ENCODE assay signal across 8 cellular contexts in genomic region chr18:23238152-23238531, GRCh38.
DNase-seq lines count a peak whose midpoint lies in the region; ATAC-seq, FAIRE-seq and TF ChIP-seq lines count a peak whose summit lies in the region.

No MANE protein-coding gene starts in this region.

- H3K27ac Mint-ChIP-seq in activated CD8-positive, alpha-beta memory T cell treated with anti-CD3 and anti-CD28 coated beads, Interleukin-2, amount 10 ng/mL, durations not matched to agents 7 days and 5 days, result peak overlapping the region; percentile 79
- H3K27ac Mint-ChIP-seq in central memory CD8-positive, alpha-beta T cell (ENCODE audit: low read depth), result peak overlapping the region; percentile 25
- peak overlapping the region; percentile 31 for H3K27ac Mint-ChIP-seq in mesothelial cell of epicardium

- peaks cover 39% of the 10 kb centered on the region for H3K4me1 Mint-ChIP-seq in activated CD8-positive, alpha-beta memory T cell treated with anti-CD3 and anti-CD28 coated beads, Interleukin-2, amount 10 ng/mL, durations not matched to agents 7 days and 5 days
- no peaks in the 10 kb centered on the region for H3K4me1 Mint-ChIP-seq in central memory CD8-positive, alpha-beta T cell
- H3K4me1 Mint-ChIP-seq in mesothelial cell of epicardium, result peaks cover 14% of the 10 kb centered on the region

- H3K9me3 Mint-ChIP-seq in activated CD8-positive, alpha-beta memory T cell treated with anti-CD3 and anti-CD28 coated beads, Interleukin-2, amount 10 ng/mL, durations not matched to agents 7 days and 5 days (ENCODE audit: low read depth), result no peaks in the 10 kb centered on the region
- no peaks in the 10 kb centered on the region for H3K9me3 Mint-ChIP-seq in central memory CD8-positive, alpha-beta T cell
- no peaks in the 10 kb centered on the region for H3K9me3 Mint-ChIP-seq in mesothelial cell of epicardium

- no peaks in the 10 kb centered on the region for H3K27me3 Mint-ChIP-seq in activated CD8-positive, alpha-beta memory T cell treated with anti-CD3 and anti-CD28 coated beads, Interleukin-2, amount 10 ng/mL, durations not matched to agents 7 days and 5 days
- no peaks in the 10 kb centered on the region for H3K27me3 Mint-ChIP-seq in central memory CD8-positive, alpha-beta T cell
- H3K27me3 Mint-ChIP-seq in mesothelial cell of epicardium (ENCODE audit: low read depth), result no peaks in the 10 kb centered on the region

- no peak for DNase-seq in activated CD8-positive, alpha-beta memory T cell treated with anti-CD3 and anti-CD28 coated beads, Interleukin-2, amount 10 ng/mL, durations not matched to agents 7 days and 5 days
- no peak for DNase-seq in activated CD8-positive, alpha-beta memory T cell treated with anti-CD3 and anti-CD28 coated beads, Interleukin-2, amount 50 U/mL, for 48 hours
- DNase-seq in central memory CD8-positive, alpha-beta T cell (ENCODE audit: low spot score in 2 of 2), result no peak
- DNase-seq in mesothelial cell of epicardium (ENCODE audit: low spot score in 2 of 2, unreplicated experiment in 2 of 2) (no peak), upper lobe of right lung (no peak), NCI-H1092 (lab: John Stamatoyannopoulos, UW) (no peak), A673 (ENCODE audit: low spot score) (no peak), GM12892 (ENCODE audit: insufficient read length) (no peak)

- H3K27me3 ChIP-seq in upper lobe of right lung, result no peaks in the 10 kb centered on the region
- no peaks in the 10 kb centered on the region for H3K27me3 ChIP-seq in A673 (replicated peaks; ENCODE audit: insufficient read depth, low read depth, low read length, poor library complexity)

- peaks cover 10% of the 10 kb centered on the region for H3K36me3 ChIP-seq in upper lobe of right lung
- no peaks in the 10 kb centered on the region for H3K36me3 ChIP-seq in A673 (ENCODE audit: insufficient read depth, low read length, poor library complexity, severe bottlenecking)

- ATAC-seq in activated CD8-positive, alpha-beta memory T cell treated with anti-CD3 and anti-CD28 coated beads, Interleukin-2, amount 10 ng/mL, durations not matched to agents 7 days and 5 days, result no peak
- ATAC-seq in central memory CD8-positive, alpha-beta T cell (replicated peaks; ENCODE audit: extremely low read depth, poor library complexity, severe bottlenecking), result no peak
- peak; percentile 60 for ATAC-seq in upper lobe of right lung

- no peak for TF ChIP-seq POLR2A in GM12892 (IDR thresholded peaks at IDR 0.05; ENCODE audit: low read depth, low read length)

- no peak for TF ChIP-seq CTCF in mesothelial cell of epicardium (IDR thresholded peaks at IDR 0.05; ENCODE audit: unreplicated experiment)
- no peak for TF ChIP-seq CTCF in upper lobe of right lung (IDR thresholded peaks at IDR 0.05)
- no peak for TF ChIP-seq CTCF in A673 (conservative IDR thresholded peaks at IDR 0.05; ENCODE audit: low read depth, low read length)

- H3K27ac ChIP-seq in upper lobe of right lung (peak overlapping the region; percentile 76), A673 (ENCODE audit: low read depth, low read length, poor library complexity, severe bottlenecking) (no peak overlapping the region)

- POLR2A ChIA-PET in A673 (lab: Charles Lee; ENCODE audit: low non-redundant PET), result no interaction called here

- peak overlapping the region; percentile 37 for H3K4me3 Mint-ChIP-seq in activated CD8-positive, alpha-beta memory T cell treated with anti-CD3 and anti-CD28 coated beads, Interleukin-2, amount 10 ng/mL, durations not matched to agents 7 days and 5 days
- peak overlapping the region; percentile 58 for H3K4me3 Mint-ChIP-seq in central memory CD8-positive, alpha-beta T cell
- no peak overlapping the region for H3K4me3 Mint-ChIP-seq in mesothelial cell of epicardium

- H3K4me1 ChIP-seq in upper lobe of right lung (peaks cover 25% of the 10 kb centered on the region), A673 (ENCODE audit: insufficient read depth, low read length, poor library complexity, severe bottlenecking) (no peaks in the 10 kb centered on the region)

- no TSS peak for BruUV-seq in A673 (replicated peaks; lab: Mats Ljungman, UMichigan)

- intact Hi-C loops in upper lobe of right lung (cut with DNase I) (no loop called here), A673 (cut with micrococcal nuclease; ENCODE audit: unreplicated experiment) (no loop called here)

- CTCF ChIA-PET in activated CD8-positive, alpha-beta memory T cell treated with anti-CD3 and anti-CD28 coated beads, Interleukin-2, amount 10 ng/mL, durations not matched to agents 7 days and 5 days (lab: Charles Lee), result interaction anchor here (0.7 to 2.4 kb wide), 6 partner anchors 9 to 120 kb away, joined by 3 to 11 read pairs (median 4); no protein-coding TSS in a partner anchor
- CTCF ChIA-PET in A673 (lab: Charles Lee), result no interaction called here

- FAIRE-seq in GM12892 (lab: Jason Lieb, UNC), result no peak

- H3K9me3 ChIP-seq in upper lobe of right lung (no peaks in the 10 kb centered on the region), A673 (ENCODE audit: low read depth, low read length, poor library complexity, severe bottlenecking) (no peaks in the 10 kb centered on the region)

- peaks cover 1% of the 10 kb centered on the region for H3K36me3 Mint-ChIP-seq in activated CD8-positive, alpha-beta memory T cell treated with anti-CD3 and anti-CD28 coated beads, Interleukin-2, amount 10 ng/mL, durations not matched to agents 7 days and 5 days
- H3K36me3 Mint-ChIP-seq in central memory CD8-positive, alpha-beta T cell (ENCODE audit: insufficient read depth), result no peaks in the 10 kb centered on the region
- peaks cover 6% of the 10 kb centered on the region for H3K36me3 Mint-ChIP-seq in mesothelial cell of epicardium

- H3K4me3 ChIP-seq in upper lobe of right lung, result peak overlapping the region; percentile 31
- H3K4me3 ChIP-seq in A673 (ENCODE audit: low read depth, low read length, poor library complexity, severe bottlenecking), result no peak overlapping the region

Comparison
In these comparisons a context has a peak if more than half of its experiments do, and no peak if none do; other contexts are left out.
1. H3K27ac Mint-ChIP-seq: peak in every context shown above with its lines; median percentile 79 in activated CD8-positive, alpha-beta memory T cell treated with anti-CD3 and anti-CD28 coated beads, Interleukin-2, amount 10 ng/mL, durations not matched to agents 7 days and 5 days; 31 in mesothelial cell of epicardium; 25 in central memory CD8-positive, alpha-beta T cell.